Comparison of ENCODE assay signal across 33 cellular contexts in the genomic region with DNA sequence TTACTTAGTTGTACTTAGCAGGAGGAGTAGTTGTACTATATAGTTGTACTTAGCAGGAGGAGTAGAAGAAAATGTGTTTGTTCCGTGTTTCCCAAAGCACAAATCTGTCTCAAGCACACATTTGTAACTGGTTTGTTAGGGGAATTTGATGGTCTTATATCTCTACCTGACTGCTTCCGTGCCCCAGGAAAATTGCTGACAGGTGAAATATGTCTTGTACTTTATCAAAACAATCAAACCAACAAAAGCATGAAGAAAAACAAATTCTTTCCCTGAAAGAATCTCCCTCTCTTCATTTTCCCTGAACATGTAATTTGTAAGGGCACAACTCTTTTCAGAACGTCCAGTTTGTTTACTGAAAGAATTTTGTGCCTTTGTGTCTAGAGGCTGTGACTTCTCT.
"Had no signal": no experiment of that assay in that cellular context is flagged by ENCODE, and none has a peak within 500 bp of the region (broad histone marks: within the 10 kb centered on the region; RNA-seq: fewer than 3 reads in every experiment).

No MANE protein-coding gene starts in this region.

- H3K27ac ChIP-seq: adrenal gland, body of pancreas, brain microvascular endothelial cell, breast epithelium, VCaP had no signal

- H3K4me3 ChIP-seq: adrenal gland, body of pancreas, breast epithelium had no signal

- H3K4me1 ChIP-seq: adrenal gland, body of pancreas, breast epithelium had no signal

- H3K9me3 ChIP-seq: adrenal gland, body of pancreas had no signal

- FAIRE-seq: astrocyte, TTC549 had no signal

- ATAC-seq: activated CD8-positive, alpha-beta T cell treated with anti-CD3 and anti-CD28 coated beads for 36 hours; activated naive CD4-positive, alpha-beta T cell treated with anti-CD3 and anti-CD28 coated beads, Interleukin-2, amount 50 U/mL, for 72 hours; activated T-cell treated with anti-CD3 and anti-CD28 coated beads, Interleukin-2, amount 50 U/mL, for 4 hours; activated T-cell treated with anti-CD3 and anti-CD28 coated beads, Interleukin-2, amount 50 U/mL, for 72 hours; activated T-helper 17 cell treated with anti-CD3 and anti-CD28 coated beads, Interleukin-2, amount 50 U/mL, for 72 hours; body of pancreas had no signal

- H3K27me3 ChIP-seq: adrenal gland, body of pancreas, brain microvascular endothelial cell, breast epithelium had no signal

- DNase-seq: activated B cell treated with CpG ODN at 0.5 μM for 24 hours; activated CD4-positive, alpha-beta memory T cell treated with anti-CD3 and anti-CD28 coated beads for 36 hours; activated CD4-positive, alpha-beta T cell treated with anti-CD3 and anti-CD28 coated beads for 4 hours; activated CD4-positive, alpha-beta T cell treated with anti-CD3 and anti-CD28 coated beads, Interleukin-2, amount 10 ng/mL, durations not matched to agents 24 days and 14 days; activated CD4-positive, alpha-beta T cell treated with anti-CD3 and anti-CD28 coated beads, Interleukin-2, amount 50 U/mL, for 1 hour; activated CD4-positive, alpha-beta T cell treated with anti-CD3 and anti-CD28 coated beads, Interleukin-2, amount 50 U/mL, for 4 hours; activated CD4-positive, CD25-positive, alpha-beta regulatory T cell treated with anti-CD3 and anti-CD28 coated beads, Interleukin-2, amount 50 U/mL, for 72 hours; activated CD8-positive, alpha-beta memory T cell treated with anti-CD3 and anti-CD28 coated beads, Interleukin-2, amount 50 U/mL, for 4 hours; activated CD8-positive, alpha-beta T cell treated with anti-CD3 and anti-CD28 coated beads for 36 hours; activated effector memory CD4-positive, alpha-beta T cell treated with anti-CD3 and anti-CD28 coated beads, Interleukin-2, amount 50 U/mL, for 16 hours; activated gamma-delta T cell treated with Interleukin-2 at 50 U/mL for 16 hours; activated naive CD4-positive, alpha-beta T cell; activated naive CD4-positive, alpha-beta T cell treated with anti-CD3 and anti-CD28 coated beads for 36 hours; activated naive CD4-positive, alpha-beta T cell treated with anti-CD3 and anti-CD28 coated beads, Interleukin-2, amount 50 U/mL, for 16 hours; activated naive CD8-positive, alpha-beta T cell treated with anti-CD3 and anti-CD28 coated beads for 36 hours; activated T-cell treated with anti-CD3 and anti-CD28 coated beads for 4 hours; activated T-cell treated with anti-CD3 and anti-CD28 coated beads, Interleukin-2, amount 50 U/mL, for 1 hour; activated T-cell treated with anti-CD3 and anti-CD28 coated beads, Interleukin-2, amount 50 U/mL, for 4 hours; activated T-cell treated with anti-CD3 and anti-CD28 coated beads, Interleukin-2, amount 50 U/mL, for 72 hours; adrenal gland; amniotic stem cell; aorta; body of pancreas; brain microvascular endothelial cell; central memory CD4-positive, alpha-beta T cell; T-helper 2 cell; T-helper 9 cell had no signal

- H3K36me3 ChIP-seq: adrenal gland, brain microvascular endothelial cell, breast epithelium had no signal
